Comparison of ENCODE assay signal across 15 cellular contexts in the genomic region with DNA sequence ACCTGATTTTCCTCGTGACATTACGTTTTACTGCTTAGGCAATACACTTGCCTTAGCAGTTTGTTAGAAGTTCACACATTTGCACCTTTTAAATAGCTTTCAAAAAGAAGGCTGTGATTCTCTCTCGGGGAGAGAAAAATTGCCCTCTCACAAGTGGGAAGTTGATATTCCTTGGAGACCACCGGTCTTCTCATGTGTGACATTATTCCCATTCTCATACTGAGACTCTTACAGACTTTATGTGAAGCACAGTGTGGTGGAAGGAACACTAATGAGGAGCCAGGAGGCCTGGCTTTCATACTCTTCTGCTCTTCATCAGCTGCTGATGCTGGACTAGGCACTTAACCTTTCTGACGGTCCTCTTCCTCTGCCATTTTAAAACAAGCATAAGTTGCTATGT.
DNase-seq lines count a peak whose midpoint lies in the region; ATAC-seq and TF ChIP-seq lines count a peak whose summit lies in the region.
"Had no signal": no experiment of that assay in that cellular context is flagged by ENCODE, and none has a peak within 500 bp of the region (broad histone marks: within the 10 kb centered on the region; RNA-seq: fewer than 3 reads in every experiment).

No MANE protein-coding gene starts in this region.

- no peak overlapping the region for H3K18ac ChIP-seq in mesendoderm (ENCODE audit: low read length)

- no peak overlapping the region for H4K8ac ChIP-seq in mesendoderm (ENCODE audit: low read depth, low read length)

- H2BK120ac ChIP-seq in mesendoderm (ENCODE audit: low read depth, low read length), result no peak overlapping the region

- TF ChIP-seq CTCF in KMS-11 (conservative IDR thresholded peaks at IDR 0.05; ENCODE audit: low read depth, low read length), result no peak
- no peak for TF ChIP-seq CTCF in hepatocyte (IDR thresholded peaks at IDR 0.05; ENCODE audit: poor library complexity)

- H4K5ac ChIP-seq in mesendoderm (ENCODE audit: low read length), result no peak overlapping the region

- no peak overlapping the region for H3K4ac ChIP-seq in mesendoderm (ENCODE audit: low read depth, low read length)

- H3K9me3 ChIP-seq in hepatocyte (ENCODE audit: low read depth), result no peaks in the 10 kb centered on the region

- no peak overlapping the region for H3K4me3 ChIP-seq in KMS-11 (IDR thresholded peaks at IDR 0.05; ENCODE audit: insufficient read depth, low read depth, low read length)
- no peak overlapping the region for H3K4me3 ChIP-seq in hepatocyte
- no peak overlapping the region for H3K4me3 ChIP-seq in mesendoderm (ENCODE audit: low read length)

- ATAC-seq in GM21390 (IDR thresholded peaks at IDR 0.05; ENCODE audit: unreplicated experiment), result peak; percentile 4
- ATAC-seq: naive thymus-derived CD8-positive, alpha-beta T cell had no signal

- H3K4me1 ChIP-seq in KMS-11 (ENCODE audit: low read depth, poor library complexity, severe bottlenecking), result peaks cover 42% of the 10 kb centered on the region
- peaks cover 16% of the 10 kb centered on the region for H3K4me1 ChIP-seq in hepatocyte (ENCODE audit: insufficient read depth)
- H3K4me1 ChIP-seq in mesendoderm (ENCODE audit: control insufficient read depth, low read depth, low read length), result peaks cover 2% of the 10 kb centered on the region

- no peaks in the 10 kb centered on the region for H3K9me3 Mint-ChIP-seq in T-helper 1 cell treated with Interleukin-12 subunit alpha and Interleukin-12 subunit beta and Interleukin-4 antibody, amounts not matched to agents 30 μg/mL and 1 μg/mL, for 36 hours
- H3K9me3 Mint-ChIP-seq: naive thymus-derived CD8-positive, alpha-beta T cell had no signal

- no peak overlapping the region for H2BK15ac ChIP-seq in mesendoderm (replicated peaks; ENCODE audit: low read depth)

- H3K4me1 Mint-ChIP-seq in T-helper 1 cell treated with Interleukin-12 subunit alpha and Interleukin-12 subunit beta and Interleukin-4 antibody, amounts not matched to agents 30 μg/mL and 1 μg/mL, for 36 hours (ENCODE audit: low read depth), result peaks cover 67% of the 10 kb centered on the region

- peak overlapping the region; percentile 19 for H3K4me3 Mint-ChIP-seq in T-helper 1 cell treated with Interleukin-12 subunit alpha and Interleukin-12 subunit beta and Interleukin-4 antibody, amounts not matched to agents 30 μg/mL and 1 μg/mL, for 36 hours
- H3K4me3 Mint-ChIP-seq: naive thymus-derived CD8-positive, alpha-beta T cell had no signal

- no peaks in the 10 kb centered on the region for H4K20me1 ChIP-seq in KMS-11 (ENCODE audit: insufficient read depth)
- no peaks in the 10 kb centered on the region for H4K20me1 ChIP-seq in hepatocyte (ENCODE audit: insufficient read depth, poor library complexity, severe bottlenecking)

- no peak overlapping the region for H2AK5ac ChIP-seq in mesendoderm (ENCODE audit: low read length)

- H3K56ac ChIP-seq in mesendoderm (ENCODE audit: low read length), result no peak overlapping the region

- H3K27me3 ChIP-seq in KMS-11 (ENCODE audit: insufficient read depth, low read depth) (no peaks in the 10 kb centered on the region), hepatocyte (no peaks in the 10 kb centered on the region), mesendoderm (ENCODE audit: insufficient read depth, low read length, poor library complexity) (no peaks in the 10 kb centered on the region)

- H3K27ac ChIP-seq in KMS-11, result peak overlapping the region; percentile 48
- H3K27ac ChIP-seq in hepatocyte, result peak overlapping the region; percentile 79
- H3K27ac ChIP-seq in mesendoderm (ENCODE audit: low read depth, low read length), result no peak overlapping the region
- H3K27ac ChIP-seq: 22Rv1 had no signal

- no peaks in the 10 kb centered on the region for H3K79me2 ChIP-seq in KMS-11 (ENCODE audit: insufficient read depth, low read depth)
- no peaks in the 10 kb centered on the region for H3K79me2 ChIP-seq in hepatocyte
- no peaks in the 10 kb centered on the region for H3K79me2 ChIP-seq in mesendoderm (ENCODE audit: control insufficient read depth, insufficient read depth, low read length)

- no peak overlapping the region for H3K23ac ChIP-seq in mesendoderm (ENCODE audit: low read length)

- H3K27ac Mint-ChIP-seq in T-helper 1 cell treated with Interleukin-12 subunit alpha and Interleukin-12 subunit beta and Interleukin-4 antibody, amounts not matched to agents 30 μg/mL and 1 μg/mL, for 36 hours, result peak overlapping the region; percentile 88

- H3K9ac ChIP-seq in KMS-11 (no peak overlapping the region), mesendoderm (ENCODE audit: low read length) (no peak overlapping the region)

- 79% methylated on average over 5 of the region's 5 CpGs for WGBS in hepatocyte (ENCODE audit: low lambda C conversion rate, missing lambda C conversion rate)
- no CpG with 5 or more reads among the region's 5 CpGs for WGBS in mesendoderm (ENCODE audit: extremely low coverage, insufficient coverage, low lambda C conversion rate)

- peak overlapping the region; percentile 34; the same call in 1 of the 2 replicates for H2AFZ ChIP-seq in KMS-11 (ENCODE audit: low read depth)
- H2AFZ ChIP-seq in hepatocyte, result no peak overlapping the region

- H3K4me2 ChIP-seq in KMS-11, result peak overlapping the region; percentile 58
- H3K4me2 ChIP-seq in hepatocyte, result no peak overlapping the region
- no peak overlapping the region for H3K4me2 ChIP-seq in mesendoderm (ENCODE audit: low read length)

- H3K36me3 Mint-ChIP-seq in T-helper 1 cell treated with Interleukin-12 subunit alpha and Interleukin-12 subunit beta and Interleukin-4 antibody, amounts not matched to agents 30 μg/mL and 1 μg/mL, for 36 hours (ENCODE audit: low read depth), result peaks cover 10% of the 10 kb centered on the region
- H3K36me3 Mint-ChIP-seq: naive thymus-derived CD8-positive, alpha-beta T cell had no signal

- no peaks in the 10 kb centered on the region for H3K9me2 ChIP-seq in hepatocyte (replicated peaks; ENCODE audit: insufficient read depth)

- no peak overlapping the region for H2BK5ac ChIP-seq in mesendoderm (ENCODE audit: low read length)

- H3K27me3 Mint-ChIP-seq in T-helper 1 cell treated with Interleukin-12 subunit alpha and Interleukin-12 subunit beta and Interleukin-4 antibody, amounts not matched to agents 30 μg/mL and 1 μg/mL, for 36 hours (ENCODE audit: low read depth), result no peaks in the 10 kb centered on the region
- H3K27me3 Mint-ChIP-seq: naive thymus-derived CD8-positive, alpha-beta T cell had no signal

- H3K36me3 ChIP-seq in KMS-11 (ENCODE audit: insufficient read depth) (no peaks in the 10 kb centered on the region), hepatocyte (replicated peaks; ENCODE audit: insufficient read depth, low read depth) (no peaks in the 10 kb centered on the region), mesendoderm (ENCODE audit: control insufficient read depth, insufficient read depth, low read length) (no peaks in the 10 kb centered on the region)

- DNase-seq in T-helper 1 cell, result no peak
- DNase-seq in hepatocyte (ENCODE audit: low spot score), result no peak
- DNase-seq in mesendoderm, result no peak
- no peak for DNase-seq in NCI-H2171 treated with DMSO at 0.1 percent for 48 hours (lab: John Stamatoyannopoulos, UW)
- DNase-seq in SHP77 (lab: John Stamatoyannopoulos, UW), result no peak
- DNase-seq: activated effector memory CD4-positive, alpha-beta T cell treated with anti-CD3 and anti-CD28 coated beads, Interleukin-2, amount 50 U/mL, for 16 hours; central memory CD4-positive, alpha-beta T cell; H7; naive thymus-derived CD8-positive, alpha-beta T cell; NCI-H2081; trophoblast cell had no signal

- no peaks in the 10 kb centered on the region for H3K79me1 ChIP-seq in mesendoderm (ENCODE audit: low read length)
